9 cellular contexts compared by ENCODE assay signal in the genomic region with DNA sequence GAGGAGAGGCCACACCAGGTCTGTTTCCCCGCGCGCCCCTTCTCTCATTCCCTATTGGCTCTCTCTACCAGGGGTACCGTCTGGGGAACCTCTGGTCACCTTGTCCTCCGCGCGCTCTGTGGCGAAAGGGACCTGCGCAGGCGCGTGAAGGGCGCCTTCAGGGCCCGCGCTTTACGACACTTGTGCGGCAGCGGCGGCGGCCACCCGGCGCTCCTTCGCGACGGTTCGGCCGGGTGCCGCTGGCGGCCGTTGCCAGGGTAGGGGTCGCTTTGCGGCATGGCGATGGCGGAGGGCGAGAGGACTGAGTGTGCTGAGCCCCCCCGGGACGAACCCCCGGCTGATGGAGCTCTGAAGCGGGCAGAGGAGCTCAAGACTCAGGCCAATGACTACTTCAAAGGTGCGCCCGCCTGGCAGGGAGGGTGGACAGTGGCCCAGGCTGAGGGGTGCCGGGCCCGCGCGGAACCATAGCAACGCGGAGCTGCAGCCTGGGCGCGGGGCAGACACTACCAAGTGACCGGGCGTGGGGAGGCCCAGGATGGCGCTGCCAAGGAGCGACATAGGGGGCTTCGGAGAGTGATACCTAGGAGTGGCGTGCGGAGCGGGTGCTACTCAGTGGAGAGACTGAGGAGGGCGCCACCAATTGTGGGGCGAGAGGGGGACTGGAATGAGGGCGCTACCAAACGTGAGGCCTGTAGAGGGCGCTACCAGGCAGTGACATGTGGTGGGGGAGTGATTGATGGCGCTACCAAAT. TPM values are rescaled to one million over a fixed set of nuclear protein-coding genes. Genes with fewer than 3 reads are reported as not detected.
DNase-seq lines count a peak whose midpoint lies in the region; ATAC-seq, FAIRE-seq and TF ChIP-seq lines count a peak whose summit lies in the region.
"Had no signal": no experiment of that assay in that cellular context is flagged by ENCODE, and none has a peak within 500 bp of the region (broad histone marks: within the 10 kb centered on the region; RNA-seq: fewer than 3 reads in every experiment).

TSS of gene PPP5C (plus strand) at position 267 of the 751 bp plus-strand sequence. CDS start at position 277, 10 bp downstream.

- FAIRE-seq in GM19239 (lab: Jason Lieb, UNC): peak; percentile 93
- FAIRE-seq: islet of Langerhans had no signal

- peak; percentile 96 for DNase-seq in BE2C
- DNase-seq in GM19239 (ENCODE audit: insufficient read length, low spot score): peak; percentile 93
- DNase-seq in NCI-H69 (lab: John Stamatoyannopoulos, UW): peak; percentile 99
- DNase-seq in activated CD4-positive, alpha-beta T cell treated with anti-CD3 and anti-CD28 coated beads, Interleukin-2, amount 50 U/mL, for 24 hours (ENCODE audit: low read depth in 1 of 2, low spot score in 1 of 2): peak; percentile 74 to 82
- peak; percentile 91 to 97 for DNase-seq in left lung
- peak; percentile 79 to 90 for DNase-seq in stimulated activated CD4-positive, alpha-beta T cell treated with anti-CD3 and anti-CD28 coated beads, Interleukin-2, amount 100 ng/mL, for 48 hours

- peak within 1 kb of the TSS; percentile 84 to 89 for H3K27ac ChIP-seq in left lung

- H3K27me3 Mint-ChIP-seq in dendritic cell treated with granulocyte-macrophage colony-stimulating factor and Interleukin-4, amounts not matched to agents 40 ng/mL and 50 ng/mL, for 4 days: peaks cover 20% of the 10 kb centered on the region

- H3K4me1 ChIP-seq in BE2C: peaks cover 3% of the 10 kb centered on the region; the same call in 1 of the 2 replicates
- peaks cover 38 to 51% of the 10 kb centered on the region in 2 donors for H3K4me1 ChIP-seq in left lung

- H3K4me3 Mint-ChIP-seq in dendritic cell treated with granulocyte-macrophage colony-stimulating factor and Interleukin-4, amounts not matched to agents 40 ng/mL and 50 ng/mL, for 4 days: peak within 1 kb of the TSS; percentile 97

- peaks cover 10% of the 10 kb centered on the region for H3K36me3 ChIP-seq in BE2C
- no peaks in the 10 kb centered on the region for H3K36me3 ChIP-seq in left lung

- no peaks in the 10 kb centered on the region for H3K9me3 Mint-ChIP-seq in dendritic cell treated with granulocyte-macrophage colony-stimulating factor and Interleukin-4, amounts not matched to agents 40 ng/mL and 50 ng/mL, for 4 days

- intact Hi-C loops in dendritic cell treated with granulocyte-macrophage colony-stimulating factor and Interleukin-4, amounts not matched to agents 40 ng/mL and 50 ng/mL, for 4 days (cut with micrococcal nuclease): no loop called here
- intact Hi-C loops in left lung (cut with DNase I): no loop called here

- TF ChIP-seq CTCF in BE2C (IDR thresholded peaks at IDR 0.05; ENCODE audit: low read depth, low read length): peak; percentile 92
- TF ChIP-seq CTCF in left lung (IDR thresholded peaks at IDR 0.05): peak; percentile 48 to 54

- peaks cover 56% of the 10 kb centered on the region for H3K4me1 Mint-ChIP-seq in dendritic cell treated with granulocyte-macrophage colony-stimulating factor and Interleukin-4, amounts not matched to agents 40 ng/mL and 50 ng/mL, for 4 days (ENCODE audit: low read depth)

- peaks cover 21% of the 10 kb centered on the region for H3K36me3 Mint-ChIP-seq in dendritic cell treated with granulocyte-macrophage colony-stimulating factor and Interleukin-4, amounts not matched to agents 40 ng/mL and 50 ng/mL, for 4 days (ENCODE audit: low read depth)

- H3K4me3 ChIP-seq in BE2C (ENCODE audit: low read depth, low read length) (peak within 1 kb of the TSS; percentile 96), left lung (peak within 1 kb of the TSS; percentile 75 to 99)

- no peaks in the 10 kb centered on the region for H3K27me3 ChIP-seq in BE2C
- H3K27me3 ChIP-seq in left lung: no peaks in the 10 kb centered on the region

- H3K27ac Mint-ChIP-seq in dendritic cell treated with granulocyte-macrophage colony-stimulating factor and Interleukin-4, amounts not matched to agents 40 ng/mL and 50 ng/mL, for 4 days: peak within 1 kb of the TSS; percentile 92

- peak; percentile 47 for ATAC-seq in HG03520 (IDR thresholded peaks at IDR 0.05; ENCODE audit: unreplicated experiment)
- peak; percentile 87 for ATAC-seq in left lung

- H3K9me3 ChIP-seq in BE2C (no peaks in the 10 kb centered on the region), left lung (no peaks in the 10 kb centered on the region)

RNA-seq across cellular contexts. Expression of gene PPP5C, which starts in this region (rescaled TPM):
- polyA plus RNA-seq in BE2C (2012; ENCODE audit: insufficient read depth, insufficient read length, low read depth): 119 TPM
- total RNA-seq in left lung: 10 to 100 TPM; 52.6 to 55.7 TPM

Comparison
In these comparisons a context has a peak if more than half of its experiments do, and no peak if none do; other contexts are left out.
1. Peak in every context shown above with its lines: DNase-seq, ATAC-seq, H3K4me3 ChIP-seq and H3K27ac ChIP-seq.